Comparison of ENCODE assay signal across 9 cellular contexts in genomic region chr19:48568345-48568886, GRCh38. TPM values are rescaled to one million over a fixed set of nuclear protein-coding genes. Genes with fewer than 3 reads are reported as not detected.
DNase-seq lines count a peak whose midpoint lies in the region; ATAC-seq and TF ChIP-seq lines count a peak whose summit lies in the region.
"Had no signal": no experiment of that assay in that cellular context is flagged by ENCODE, and none has a peak within 500 bp of the region (broad histone marks: within the 10 kb centered on the region; RNA-seq: fewer than 3 reads in every experiment).

No MANE protein-coding gene starts in this region.

- H3K9me3 ChIP-seq in Caco-2 (no peaks in the 10 kb centered on the region), colonic mucosa (no peaks in the 10 kb centered on the region), left lung (no peaks in the 10 kb centered on the region), transverse colon (no peaks in the 10 kb centered on the region)

- WGBS in transverse colon (ENCODE audit: low coverage in 1 of 2), 2 donors: 5 to 16% methylated on average over 2 to 12 of the region's 19 CpGs

- H3K36me3 Mint-ChIP-seq in Caco-2 (ENCODE audit: insufficient read depth, unreplicated experiment): peaks cover 14% of the 10 kb centered on the region

- peaks cover 33% of the 10 kb centered on the region for H3K4me1 Mint-ChIP-seq in Caco-2 (ENCODE audit: low read depth, unreplicated experiment)

- POLR2A ChIA-PET in Caco-2 (lab: Charles Lee): interaction anchor here (0.5 kb wide), 1 partner anchor 14 kb away, joined by 5 read pairs; no protein-coding TSS in a partner anchor

- H3K4me3 ChIP-seq in Caco-2 (ENCODE audit: low read depth, low read length) (no peak overlapping the region), colonic mucosa (no peak overlapping the region), left lung (no peak overlapping the region), transverse colon (no peak overlapping the region)

- DNase-seq in Caco-2 (no peak), NCI-H1694 (lab: John Stamatoyannopoulos, UW) (peak; percentile 33), colonic mucosa (peak; percentile 67), left lung (peak; percentile 87 to 91), transverse colon (peak; percentile 73), NCI-H187 treated with DMSO at 0.1 percent for 48 hours (lab: John Stamatoyannopoulos, UW) (no peak)
- DNase-seq in activated CD4-positive, CD25-positive, alpha-beta regulatory T cell treated with anti-CD3 and anti-CD28 coated beads, Interleukin-2, amount 50 U/mL, for 72 hours: no peak

- TF ChIP-seq EP300 in transverse colon (IDR thresholded peaks at IDR 0.05; ENCODE audit: low read depth): no peak

- TF ChIP-seq CTCF in Caco-2 (IDR thresholded peaks at IDR 0.05; ENCODE audit: insufficient read depth in 1 of 2, low read depth in 1 of 2, low read length in 1 of 2, severe bottlenecking in 1 of 2, unreplicated experiment in 1 of 2) (no peak), colonic mucosa (IDR thresholded peaks at IDR 0.05) (no peak), left lung (IDR thresholded peaks at IDR 0.05) (no peak), transverse colon (IDR thresholded peaks at IDR 0.05) (no peak)

- CTCF ChIA-PET in Caco-2 (lab: Charles Lee): no interaction called here

- BruUV-seq in Caco-2 (replicated peaks; lab: Mats Ljungman, UMichigan): no TSS peak

- ATAC-seq in left lung (peak; percentile 92), GM19023 (IDR thresholded peaks at IDR 0.05; ENCODE audit: unreplicated experiment) (no peak)

- H3K4me1 ChIP-seq in Caco-2 (peaks cover 44% of the 10 kb centered on the region), colonic mucosa (peaks cover 3% of the 10 kb centered on the region), left lung (peaks cover 4 to 18% of the 10 kb centered on the region in 2 donors), transverse colon (peaks cover 5 to 13% (median 9%) of the 10 kb centered on the region in 4 donors)

- no peaks in the 10 kb centered on the region for H3K27me3 Mint-ChIP-seq in Caco-2 (ENCODE audit: insufficient read depth, unreplicated experiment)

- TF ChIP-seq POLR2A in transverse colon (IDR thresholded peaks at IDR 0.05): no peak

- H3K4me3 Mint-ChIP-seq in Caco-2 (ENCODE audit: unreplicated experiment): no peak overlapping the region

- H3K36me3 ChIP-seq in Caco-2 (ENCODE audit: control insufficient read depth, insufficient read depth, low read length) (no peaks in the 10 kb centered on the region), colonic mucosa (no peaks in the 10 kb centered on the region), left lung (no peaks in the 10 kb centered on the region), transverse colon (no peaks in the 10 kb centered on the region)

- H3K27me3 ChIP-seq in Caco-2 (replicated peaks; ENCODE audit: control insufficient read depth, insufficient read depth, low read length): no peaks in the 10 kb centered on the region
- H3K27me3 ChIP-seq in colonic mucosa: peaks cover 4% of the 10 kb centered on the region
- H3K27me3 ChIP-seq in left lung: peaks cover 0 to 22% of the 10 kb centered on the region in 2 donors
- peaks cover 4% of the 10 kb centered on the region for H3K27me3 ChIP-seq in transverse colon

- H3K27ac Mint-ChIP-seq in Caco-2 (ENCODE audit: unreplicated experiment): peak overlapping the region; percentile 81

- H3K9ac ChIP-seq in colonic mucosa (ENCODE audit: low read depth in 2 of 2, low read length in 2 of 2): no peak overlapping the region

- H3K27ac ChIP-seq in colonic mucosa (no peak overlapping the region), left lung (peak overlapping the region; percentile 45 to 54), transverse colon (peak overlapping the region; percentile 35 to 64 (median 54))

- intact Hi-C loops in Caco-2 (cut with micrococcal nuclease; ENCODE audit: unreplicated experiment) (no loop called here), colonic mucosa (cut with DNase I) (no loop called here), left lung (cut with DNase I) (no loop called here), transverse colon (cut with DNase I; ENCODE audit: low total_unique reads) (no loop called here)

- in situ Hi-C loops in transverse colon (cut with MboI; ENCODE audit: low pct_ligation_motif_present in 1 of 4, low pct_unique_long_range_greater_than_20kb in 1 of 4, low sequenced_read_pairs in 3 of 4): no loop called here

- no peaks in the 10 kb centered on the region for H3K9me3 Mint-ChIP-seq in Caco-2 (ENCODE audit: unreplicated experiment)

RNA-seq across cellular contexts. Expression of gene SULT2B1, which starts 16.4 kb away (rescaled TPM):
- total RNA-seq in Caco-2 (2022) (1.00 and 1.4 TPM in 2 replicates), colonic mucosa (1 to 10 TPM; 1.4 to 7.7 TPM), left lung (1 to 10 TPM; 2.8 to 6.3 TPM), transverse colon (under 1 TPM in 2 of 4 donors, not detected in 2; 0.32 to 0.41 TPM)
- total RNA-seq: glomerular endothelial cell had no signal

RNA-seq across cellular contexts. Expression of gene SPACA4, which starts 38.1 kb away (rescaled TPM):
- total RNA-seq in Caco-2 (2022): not detected in 2 replicates
- total RNA-seq in colonic mucosa: under 1 TPM in 1 of 2 donors, not detected in 1; 0.27 TPM
- not detected for total RNA-seq in left lung
- not detected for total RNA-seq in transverse colon
- total RNA-seq: glomerular endothelial cell had no signal

RNA-seq across cellular contexts. Expression of gene FAM83E, which starts 46.5 kb away (rescaled TPM):
- total RNA-seq in Caco-2 (2022) (5.8 and 6.8 TPM in 2 replicates), colonic mucosa (100 to 1,000 TPM; 150 to 198 TPM), left lung (10 to 100 TPM; 15.5 to 50.0 TPM), transverse colon (100 to 1,000 TPM in 3 of 4 donors, 10 to 100 TPM in 1; 97.0 to 746 (median 203) TPM)
- total RNA-seq: glomerular endothelial cell had no signal

RNA-seq across cellular contexts. Expression of gene RPL18, which starts 50.6 kb away (rescaled TPM):
- 1,812 and 1,896 TPM in 2 replicates for total RNA-seq in Caco-2 (2022)
- 1,000 to 10,000 TPM; 1,499 to 1,736 TPM for total RNA-seq in colonic mucosa
- total RNA-seq in left lung: 1,000 to 10,000 TPM; 1,028 to 1,088 TPM
- 1,000 to 10,000 TPM; 1,394 to 2,260 (median 1,686) TPM for total RNA-seq in transverse colon

RNA-seq across cellular contexts. Expression of gene SPHK2, which starts 50.9 kb away (rescaled TPM):
- total RNA-seq in Caco-2 (2022) (134 and 140 TPM in 2 replicates), colonic mucosa (10 to 100 TPM; 36.2 to 48.4 TPM), left lung (10 to 100 TPM; 21.3 to 27.5 TPM), transverse colon (100 to 1,000 TPM in 1 of 4 donors, 10 to 100 TPM in 3; 41.8 to 185 (median 68.7) TPM)

Comparison
In these comparisons a context has a peak if more than half of its experiments do, and no peak if none do; other contexts are left out.
1. DNase-seq: peak in NCI-H1694 (single experiment), colonic mucosa (single experiment), left lung (2 of 2) and transverse colon (single experiment); none in Caco-2 (0 of 2), activated CD4-positive, CD25-positive, alpha-beta regulatory T cell treated with anti-CD3 and anti-CD28 coated beads, Interleukin-2, amount 50 U/mL, for 72 hours (single experiment) and NCI-H187 treated with DMSO at 0.1 percent for 48 hours (single experiment).